26 cellular contexts compared by ENCODE assay signal in genomic region chr5:32058101-32058500, GRCh38.
"Had no signal": no experiment of that assay in that cellular context is flagged by ENCODE, and none has a peak within 500 bp of the region (broad histone marks: within the 10 kb centered on the region; RNA-seq: fewer than 3 reads in every experiment).

No MANE protein-coding gene starts in this region.

- H3K4me3 ChIP-seq: adrenal gland, colonic mucosa, dorsolateral prefrontal cortex, thyroid gland, upper lobe of right lung had no signal

- ATAC-seq: effector memory CD8-positive, alpha-beta T cell; foreskin keratinocyte; left ventricle myocardium superior; natural killer cell treated with Interleukin-12 subunit alpha and Interleukin-12 subunit beta and Interleukin-15 and Interleukin-18, amount 100 ng/mL, for 72 hours; stimulated activated naive CD8-positive, alpha-beta T cell treated with anti-CD3 and anti-CD28 coated beads, Interleukin-15, Interleukin-2, amounts not matched to agents 100 U/mL and 50 U/mL, for 24 hours; upper lobe of right lung had no signal

- DNase-seq: activated CD4-positive, alpha-beta T cell treated with anti-CD3 and anti-CD28 coated beads for 1 hour; activated CD8-positive, alpha-beta memory T cell treated with anti-CD3 and anti-CD28 coated beads, Interleukin-2, amount 50 U/mL, for 4 hours; activated naive CD4-positive, alpha-beta T cell; activated T-cell treated with anti-CD3 and anti-CD28 coated beads, Interleukin-2, amount 50 U/mL, for 24 hours; adrenal gland; colonic mucosa; dorsolateral prefrontal cortex; effector memory CD8-positive, alpha-beta T cell; foreskin keratinocyte; glutamatergic neuron; hippocampal formation; left ventricle myocardium superior; stimulated activated CD4-positive, alpha-beta T cell treated with anti-CD3 and anti-CD28 coated beads, Interleukin-4, amount 100 ng/mL, for 4 hours; stimulated activated naive CD8-positive, alpha-beta T cell treated with anti-CD3 and anti-CD28 coated beads, Interleukin-15, Interleukin-2, amounts not matched to agents 100 U/mL and 50 U/mL, for 24 hours; substantia nigra; T-helper 1 cell; thyroid gland; upper lobe of right lung; WERI-Rb-1 had no signal

- H3K27ac ChIP-seq: adrenal gland, colonic mucosa, dorsolateral prefrontal cortex, foreskin keratinocyte, thyroid gland, upper lobe of right lung, WERI-Rb-1 had no signal

- H3K4me3 Mint-ChIP-seq: activated naive CD8-positive, alpha-beta T cell; activated T-cell treated with anti-CD3 and anti-CD28 coated beads, Interleukin-2, amount 50 U/mL, for 24 hours; effector memory CD8-positive, alpha-beta T cell; natural killer cell treated with Interleukin-12 subunit alpha and Interleukin-12 subunit beta and Interleukin-15 and Interleukin-18, amount 100 ng/mL, for 72 hours had no signal

- H3K4me1 ChIP-seq: adrenal gland, colonic mucosa, thyroid gland had no signal

- H3K27ac Mint-ChIP-seq: activated naive CD8-positive, alpha-beta T cell; activated T-cell treated with anti-CD3 and anti-CD28 coated beads, Interleukin-2, amount 50 U/mL, for 24 hours; activated T-helper 2 cell treated with anti-CD3 and anti-CD28 coated beads, Interferon-gamma antibody, Interleukin-2, Interleukin-4, amounts not matched to agents 10 μg/mL and 5 μg/mL and 100 μg/mL, durations not matched to agents 14 hours and 24 hours and 36 hours; effector memory CD8-positive, alpha-beta T cell; natural killer cell treated with Interleukin-12 subunit alpha and Interleukin-12 subunit beta and Interleukin-15 and Interleukin-18, amount 100 ng/mL, for 72 hours; progenitor cell of endocrine pancreas had no signal

- H3K9me3 ChIP-seq: adrenal gland, colonic mucosa, thyroid gland, upper lobe of right lung had no signal

- H3K36me3 Mint-ChIP-seq: natural killer cell treated with Interleukin-12 subunit alpha and Interleukin-12 subunit beta and Interleukin-15 and Interleukin-18, amount 100 ng/mL, for 72 hours had no signal

- FAIRE-seq: astrocyte, endothelial cell of umbilical vein, TTC549 had no signal

- H3K9me3 Mint-ChIP-seq: activated T-cell treated with anti-CD3 and anti-CD28 coated beads, Interleukin-2, amount 50 U/mL, for 24 hours; activated T-helper 2 cell treated with anti-CD3 and anti-CD28 coated beads, Interferon-gamma antibody, Interleukin-2, Interleukin-4, amounts not matched to agents 10 μg/mL and 5 μg/mL and 100 μg/mL, durations not matched to agents 14 hours and 24 hours and 36 hours; effector memory CD8-positive, alpha-beta T cell; natural killer cell treated with Interleukin-12 subunit alpha and Interleukin-12 subunit beta and Interleukin-15 and Interleukin-18, amount 100 ng/mL, for 72 hours had no signal

- H3K27me3 Mint-ChIP-seq: activated naive CD8-positive, alpha-beta T cell; activated T-cell treated with anti-CD3 and anti-CD28 coated beads, Interleukin-2, amount 50 U/mL, for 24 hours; natural killer cell treated with Interleukin-12 subunit alpha and Interleukin-12 subunit beta and Interleukin-15 and Interleukin-18, amount 100 ng/mL, for 72 hours; progenitor cell of endocrine pancreas had no signal
